ENCODE assay signal across 26 cellular contexts in genomic region chr2:163670929-163671328, GRCh38.
A peak's percentile ranks its signal among the peaks of the same experiment; 100 is the strongest.
DNase-seq lines count a peak whose midpoint lies in the region; ATAC-seq lines count a peak whose summit lies in the region.
"Had no signal": no experiment of that assay in that cellular context is flagged by ENCODE, and none has a peak within 500 bp of the region (broad histone marks: within the 10 kb centered on the region; RNA-seq: fewer than 3 reads in every experiment).

No MANE protein-coding gene starts in this region.

- DNase-seq in NCI-H1694 (lab: John Stamatoyannopoulos, UW) (peak; percentile 11), NCI-H1694 treated with DMSO at 0.1 percent for 48 hours (lab: John Stamatoyannopoulos, UW) (no peak), NCI-H1930 (lab: John Stamatoyannopoulos, UW) (peak; percentile 5 to 29), NCI-H69 (lab: John Stamatoyannopoulos, UW) (peak; percentile 93), epithelial cell of prostate (ENCODE audit: low read depth, low spot score) (no peak), 8988T (no peak)
- no peak for DNase-seq in stimulated activated CD4-positive, alpha-beta T cell treated with anti-CD3 and anti-CD28 coated beads, Interleukin-12 subunit alpha, Interleukin-12 subunit beta, amount 100 ng/mL, for 4 hours
- DNase-seq: activated CD4-positive, alpha-beta T cell treated with anti-CD3 and anti-CD28 coated beads for 4 hours; activated CD8-positive, alpha-beta T cell treated with anti-CD3 and anti-CD28 coated beads, Interleukin-2, amount 10 ng/mL, durations not matched to agents 7 days and 5 days; activated naive CD4-positive, alpha-beta T cell treated with anti-CD3 and anti-CD28 coated beads, Interleukin-2, amount 10 ng/mL, durations not matched to agents 7 days and 5 days; brain microvascular endothelial cell; dorsolateral prefrontal cortex; H9; NCI-H2029 treated with DMSO at 0.1 percent for 48 hours; NCI-H526 treated with DMSO at 0.1 percent for 48 hours; RPMI8226; small intestine; stimulated activated naive CD4-positive, alpha-beta T cell; T-helper 9 cell had no signal

- no peak for ATAC-seq in HG02642 (IDR thresholded peaks at IDR 0.05; ENCODE audit: poor library complexity, unreplicated experiment)
- ATAC-seq: A549; activated CD8-positive, alpha-beta T cell treated with anti-CD3 and anti-CD28 coated beads, Interleukin-2, amount 10 ng/mL, durations not matched to agents 7 days and 5 days; activated T-helper 17 cell treated with anti-CD3 and anti-CD28 coated beads, Interleukin-2, amount 50 U/mL, for 72 hours; gastroesophageal sphincter had no signal

- peak overlapping the region; percentile 21 for H3K27ac ChIP-seq in epithelial cell of prostate
- H3K27ac ChIP-seq: brain microvascular endothelial cell, dorsolateral prefrontal cortex, gastroesophageal sphincter, SJSA1, suprapubic skin, VCaP had no signal

Comparison
In these comparisons a context has a peak if more than half of its experiments do, and no peak if none do; other contexts are left out.
1. DNase-seq: peak in NCI-H1694 (single experiment), NCI-H1930 (2 of 2) and NCI-H69 (single experiment); none in NCI-H1694 treated with DMSO at 0.1 percent for 48 hours (single experiment), epithelial cell of prostate (single experiment), stimulated activated CD4-positive, alpha-beta T cell treated with anti-CD3 and anti-CD28 coated beads, Interleukin-12 subunit alpha, Interleukin-12 subunit beta, amount 100 ng/mL, for 4 hours (single experiment) and 8988T (single experiment).